5 cellular contexts compared by ENCODE assay signal in genomic region chr16:76598498-76598897, GRCh38.
"Had no signal": no experiment of that assay in that cellular context is flagged by ENCODE, and none has a peak within 500 bp of the region (broad histone marks: within the 10 kb centered on the region; RNA-seq: fewer than 3 reads in every experiment).

No MANE protein-coding gene starts in this region.

- ATAC-seq: HepG2, K562 had no signal

- DNase-seq: IMR-90, KBM-7 had no signal

- H3K27ac ChIP-seq: HL-60 had no signal

- H3K4me3 ChIP-seq: K562 had no signal
